In genomic region chr5:139660916-139661814, GRCh38 we compare ENCODE assay signal across 8 cellular contexts. TPM values are rescaled to one million over a fixed set of nuclear protein-coding genes. Genes with fewer than 3 reads are reported as not detected.
A peak's percentile ranks its signal among the peaks of the same experiment; 100 is the strongest.
DNase-seq lines count a peak whose midpoint lies in the region; ATAC-seq and TF ChIP-seq lines count a peak whose summit lies in the region.

No MANE protein-coding gene starts in this region.

- H3K27ac Mint-ChIP-seq in CD14-positive monocyte, result peak overlapping the region; percentile 91 to 99 (median 98)
- no peak overlapping the region for H3K27ac Mint-ChIP-seq in endodermal cell

- intact Hi-C loops in CD14-positive monocyte (cut with micrococcal nuclease), result loop anchor here in 1 of 2 donors (1.0 kb wide), 1 partner anchor 9 kb away; no protein-coding TSS in a partner anchor

- H3K9me3 Mint-ChIP-seq in CD14-positive monocyte (no peaks in the 10 kb centered on the region), endodermal cell (no peaks in the 10 kb centered on the region)

- H3K4me3 ChIP-seq in endodermal cell (ENCODE audit: low read length) (no peak overlapping the region), muscle layer of colon (ENCODE audit: low read depth in 1 of 2, low read length in 2 of 2) (peak overlapping the region; percentile 25 to 31), urinary bladder (ENCODE audit: low read depth, low read length) (no peak overlapping the region)

- H3K27me3 Mint-ChIP-seq in CD14-positive monocyte (ENCODE audit: low read depth in 3 of 3), result peaks cover 7 to 20% (median 8%) of the 10 kb centered on the region in 3 donors
- H3K27me3 Mint-ChIP-seq in endodermal cell (ENCODE audit: insufficient read depth), result no peaks in the 10 kb centered on the region

- H3K9me3 ChIP-seq in endodermal cell (ENCODE audit: control insufficient read depth, low read length) (no peaks in the 10 kb centered on the region), muscle layer of colon (ENCODE audit: low read length) (no peaks in the 10 kb centered on the region)

- peak; percentile 98 for DNase-seq in CD14-positive monocyte (ENCODE audit: low spot score)
- peak; percentile 34 for DNase-seq in RKO (ENCODE audit: low spot score)
- DNase-seq in endodermal cell, result no peak
- DNase-seq in COR-L47 (lab: John Stamatoyannopoulos, UW), result no peak

- WGBS in endodermal cell (ENCODE audit: insufficient coverage in 1 of 2, insufficient read length in 1 of 2), 2 experiments, result 90% methylated on average over 18 to 41 of the region's 41 CpGs
- 23% methylated on average over 41 of the region's 41 CpGs for WGBS in urinary bladder

- H3K4me1 Mint-ChIP-seq in CD14-positive monocyte (peaks cover 79% of the 10 kb centered on the region), endodermal cell (peaks cover 29% of the 10 kb centered on the region)

- H3K9ac ChIP-seq in endodermal cell (ENCODE audit: extremely low read depth, low read length, poor library complexity, severe bottlenecking) (no peak overlapping the region), muscle layer of colon (ENCODE audit: low read length) (peak overlapping the region; percentile 12)

- H3K4me1 ChIP-seq in endodermal cell (ENCODE audit: control insufficient read depth, insufficient read depth, low read length) (peaks cover 25% of the 10 kb centered on the region), muscle layer of colon (ENCODE audit: insufficient read depth, low read length) (peaks cover 51% of the 10 kb centered on the region), urinary bladder (ENCODE audit: insufficient read depth) (peaks cover 3% of the 10 kb centered on the region)

- H3K4me3 Mint-ChIP-seq in CD14-positive monocyte (peak overlapping the region; percentile 56 to 73), endodermal cell (no peak overlapping the region)

- H3K27ac ChIP-seq in endodermal cell (ENCODE audit: low read depth, low read length) (peak overlapping the region; percentile 49), muscle layer of colon (ENCODE audit: low read depth, low read length) (peak overlapping the region; percentile 84), urinary bladder (ENCODE audit: low read depth) (peak overlapping the region; percentile 86)

- peaks cover 30 to 31% of the 10 kb centered on the region in 2 donors for H3K36me3 Mint-ChIP-seq in CD14-positive monocyte
- peaks cover 4% of the 10 kb centered on the region for H3K36me3 Mint-ChIP-seq in endodermal cell (ENCODE audit: low read depth)

- TF ChIP-seq CTCF in CD14-positive monocyte (IDR thresholded peaks at IDR 0.05) (no peak), endodermal cell (conservative IDR thresholded peaks at IDR 0.05) (no peak)

- H3K27me3 ChIP-seq in endodermal cell (ENCODE audit: control insufficient read depth, insufficient read depth, low read length, poor library complexity, severe bottlenecking) (no peaks in the 10 kb centered on the region), muscle layer of colon (ENCODE audit: control insufficient read depth in 1 of 2, insufficient read depth in 2 of 2, low read length in 2 of 2) (no peaks in the 10 kb centered on the region)

- H3K36me3 ChIP-seq in endodermal cell (ENCODE audit: control insufficient read depth, insufficient read depth, low read length) (no peaks in the 10 kb centered on the region), muscle layer of colon (ENCODE audit: insufficient read depth, low read length) (no peaks in the 10 kb centered on the region), urinary bladder (ENCODE audit: insufficient read depth) (no peaks in the 10 kb centered on the region)

- ATAC-seq in GM21825 (IDR thresholded peaks at IDR 0.05; ENCODE audit: unreplicated experiment), result peak; percentile 28
- ATAC-seq in HG02840 (IDR thresholded peaks at IDR 0.05; ENCODE audit: low FRiP score, unreplicated experiment), result no peak

RNA-seq across cellular contexts. Expression of gene CXXC5, which starts 13.0 kb away (rescaled TPM):
- 10 to 100 TPM; 33.7 to 37.2 TPM for polyA plus RNA-seq in CD14-positive monocyte
- 10 to 100 TPM; 50.5 to 67.9 TPM for total RNA-seq in endodermal cell
- polyA plus RNA-seq in endodermal cell (2013, experiment 1 of 2), result 107 TPM
- 113 TPM for polyA plus RNA-seq in endodermal cell (2013, experiment 2 of 2)
- 28.0 TPM for total RNA-seq in urinary bladder
- polyA plus RNA-seq in urinary bladder, result 28.2 TPM

Comparison
In these comparisons a context has a peak if more than half of its experiments do, and no peak if none do; other contexts are left out.
1. DNase-seq: peak in CD14-positive monocyte (single experiment) and RKO (single experiment); none in endodermal cell (single experiment) and COR-L47 (single experiment).
2. H3K4me3 ChIP-seq: peak in muscle layer of colon (2 of 2); none in endodermal cell (single experiment) and urinary bladder (single experiment).
3. Peak in every context shown above with its lines, with median percentiles within 50 percentile points of each other: H3K27ac ChIP-seq.